Comparison of ENCODE assay signal across 8 cellular contexts in the genomic region with DNA sequence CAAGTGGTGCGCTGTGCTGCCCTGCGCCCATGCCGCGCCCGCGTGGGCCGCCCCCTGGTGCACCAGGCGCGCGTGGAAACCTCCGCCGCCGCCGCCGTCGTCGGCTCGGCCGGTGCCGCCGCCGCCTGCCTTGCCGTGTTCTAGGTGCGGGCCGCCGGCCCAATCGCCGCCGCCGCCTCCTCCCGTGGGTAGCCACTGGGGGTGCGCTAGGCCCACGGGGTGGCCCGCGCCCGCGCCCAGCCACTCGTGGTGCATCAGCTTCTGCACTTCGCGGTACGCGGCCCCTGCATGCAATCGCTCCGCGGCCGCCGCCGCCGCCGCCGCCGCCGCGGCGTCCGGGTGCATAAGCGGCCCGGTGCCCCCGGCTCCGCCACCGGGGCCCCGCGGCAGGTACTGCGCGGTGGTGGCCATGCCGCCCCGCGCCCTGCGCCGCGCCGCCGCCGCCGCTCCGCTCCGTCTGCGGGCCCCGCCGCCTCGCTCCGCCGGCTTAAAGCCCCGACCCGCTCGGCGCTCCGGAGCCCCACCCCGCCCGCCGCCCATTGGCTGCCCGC. TPM values are rescaled to one million over a fixed set of nuclear protein-coding genes. Genes with fewer than 3 reads are reported as not detected.
DNase-seq lines count a peak whose midpoint lies in the region; ATAC-seq, FAIRE-seq and TF ChIP-seq lines count a peak whose summit lies in the region.

A gene (minus strand): TSS at position 461 of the 551 bp plus-strand sequence. CDS start 50 bp downstream, at position 411.

- TF ChIP-seq EP300 in sigmoid colon (IDR thresholded peaks at IDR 0.05): no peak

- DNase-seq in CD8-positive, alpha-beta memory T cell: peak in 2 of 5 donors; percentile 12 to 23
- DNase-seq in H7 (no peak), T-helper 17 cell (peak; percentile 21 to 47 (median 23)), fibroblast of pulmonary artery (ENCODE audit: low read depth) (no peak), sigmoid colon (no peak), GM19239 (ENCODE audit: insufficient read length, low spot score) (no peak), globus pallidus (ENCODE audit: low spot score) (no peak)
- no peak for DNase-seq in stimulated activated CD4-positive, alpha-beta T cell treated with anti-CD3 and anti-CD28 coated beads, Interleukin-4, amount 100 ng/mL, for 1 hour

- H3K27me3 ChIP-seq in CD8-positive, alpha-beta memory T cell (ENCODE audit: insufficient read depth, low read length, poor library complexity, severe bottlenecking): peaks cover 36% of the 10 kb centered on the region
- peaks cover 65% of the 10 kb centered on the region for H3K27me3 ChIP-seq in H7 (ENCODE audit: control insufficient read depth, insufficient read depth, low read length)
- peaks cover 36 to 57% (median 53%) of the 10 kb centered on the region in 3 donors for H3K27me3 ChIP-seq in sigmoid colon

- no peak for TF ChIP-seq POLR2A in sigmoid colon (IDR thresholded peaks at IDR 0.05)

- no peaks in the 10 kb centered on the region for H3K9me3 ChIP-seq in CD8-positive, alpha-beta memory T cell (ENCODE audit: low read length)
- H3K9me3 ChIP-seq in T-helper 17 cell (ENCODE audit: control insufficient read depth, low read length, poor library complexity, severe bottlenecking) (no peaks in the 10 kb centered on the region), sigmoid colon (no peaks in the 10 kb centered on the region)

- H3K27me3 Mint-ChIP-seq in CD8-positive, alpha-beta memory T cell: peaks cover 30 to 35% of the 10 kb centered on the region in 2 donors
- H3K27me3 Mint-ChIP-seq in T-helper 17 cell: peaks cover 30% of the 10 kb centered on the region

- H3K4me1 ChIP-seq in CD8-positive, alpha-beta memory T cell (ENCODE audit: insufficient read depth, low read length): peaks cover 11% of the 10 kb centered on the region
- H3K4me1 ChIP-seq in sigmoid colon: peaks cover 0 to 35% (median 32%) of the 10 kb centered on the region in 4 donors

- no peak within 1 kb of the TSS for H3K27ac Mint-ChIP-seq in CD8-positive, alpha-beta memory T cell
- H3K27ac Mint-ChIP-seq in T-helper 17 cell: no peak within 1 kb of the TSS

- H3K4me1 Mint-ChIP-seq in CD8-positive, alpha-beta memory T cell: peaks cover 11 to 21% (median 11%) of the 10 kb centered on the region in 3 donors
- peaks cover 13% of the 10 kb centered on the region for H3K4me1 Mint-ChIP-seq in T-helper 17 cell

- H3K36me3 Mint-ChIP-seq in CD8-positive, alpha-beta memory T cell: no peaks in the 10 kb centered on the region
- no peaks in the 10 kb centered on the region for H3K36me3 Mint-ChIP-seq in T-helper 17 cell (ENCODE audit: low read depth)

- TF ChIP-seq CTCF in fibroblast of pulmonary artery (IDR thresholded peaks at IDR 0.05; ENCODE audit: low read length, missing control alignments) (no peak), sigmoid colon (IDR thresholded peaks at IDR 0.05) (no peak)

- POLR2A ChIA-PET in CD8-positive, alpha-beta memory T cell (lab: Charles Lee): interaction anchor here (0.9 to 1.2 kb wide), 2 partner anchors 16 kb away, joined by 3 to 4 read pairs; no protein-coding TSS in a partner anchor

- CTCF ChIA-PET in CD8-positive, alpha-beta memory T cell (lab: Charles Lee): no interaction called here

- H3K36me3 ChIP-seq in CD8-positive, alpha-beta memory T cell (ENCODE audit: insufficient read depth, low read length): no peaks in the 10 kb centered on the region
- H3K36me3 ChIP-seq in H7 (replicated peaks; ENCODE audit: control insufficient read depth, insufficient read depth, low read length) (no peaks in the 10 kb centered on the region; the same call in 1 of the 2 replicates), sigmoid colon (no peaks in the 10 kb centered on the region)

- peak within 1 kb of the TSS; percentile 26 for H3K4me3 ChIP-seq in CD8-positive, alpha-beta memory T cell (ENCODE audit: low read length)
- H3K4me3 ChIP-seq in H7 (ENCODE audit: insufficient read depth, low read depth, low read length): peak within 1 kb of the TSS; percentile 58
- peak within 1 kb of the TSS; percentile 50 for H3K4me3 ChIP-seq in fibroblast of pulmonary artery (replicated peaks; ENCODE audit: low read depth, low read length)
- H3K4me3 ChIP-seq in sigmoid colon: peak within 1 kb of the TSS; percentile 35 to 61 (median 52)

- intact Hi-C loops in sigmoid colon (cut with DNase I): loop anchor here (10.0 kb wide), 2 partner anchors 88 to 242 kb away; a partner anchor contains a TSS

- H3K27ac ChIP-seq in CD8-positive, alpha-beta memory T cell (ENCODE audit: low read depth, low read length): no peak within 1 kb of the TSS
- H3K27ac ChIP-seq in sigmoid colon: peak within 1 kb of the TSS; percentile 51 to 70 (median 67)

- WGBS in sigmoid colon, 2 donors: 1% methylated on average over 92 of the region's 92 CpGs

- ATAC-seq in T-helper 17 cell: peak; percentile 87

- no peak for FAIRE-seq in GM19239 (lab: Jason Lieb, UNC)

- peak within 1 kb of the TSS; percentile 66 to 86 (median 77) for H3K4me3 Mint-ChIP-seq in CD8-positive, alpha-beta memory T cell
- H3K4me3 Mint-ChIP-seq in T-helper 17 cell: peak within 1 kb of the TSS; percentile 88

- H3K9me3 Mint-ChIP-seq in CD8-positive, alpha-beta memory T cell: no peaks in the 10 kb centered on the region

RNA-seq across cellular contexts. Expression of the gene that starts here (rescaled TPM):
- under 1 TPM; 0.44 to 0.57 TPM for total RNA-seq in CD8-positive, alpha-beta memory T cell
- 0.09 TPM for polyA plus RNA-seq in CD8-positive, alpha-beta memory T cell
- total RNA-seq in H7 (2014; rRNA removed; shearing (Covaris generic)): 2.9 and 4.8 TPM in 2 replicates
- under 1 TPM in 1 of 2 donors, not detected in 1; 0.17 TPM for total RNA-seq in T-helper 17 cell
- total RNA-seq in sigmoid colon: not detected
- under 1 TPM in 1 of 3 donors, not detected in 2; 0.09 TPM for polyA plus RNA-seq in sigmoid colon

Comparison
In these comparisons a context has a peak if more than half of its experiments do, and no peak if none do; other contexts are left out.
1. Peak in DNase-seq and ATAC-seq in T-helper 17 cell; RNA of the gene not detected or under 1 TPM.